In the genomic region with DNA sequence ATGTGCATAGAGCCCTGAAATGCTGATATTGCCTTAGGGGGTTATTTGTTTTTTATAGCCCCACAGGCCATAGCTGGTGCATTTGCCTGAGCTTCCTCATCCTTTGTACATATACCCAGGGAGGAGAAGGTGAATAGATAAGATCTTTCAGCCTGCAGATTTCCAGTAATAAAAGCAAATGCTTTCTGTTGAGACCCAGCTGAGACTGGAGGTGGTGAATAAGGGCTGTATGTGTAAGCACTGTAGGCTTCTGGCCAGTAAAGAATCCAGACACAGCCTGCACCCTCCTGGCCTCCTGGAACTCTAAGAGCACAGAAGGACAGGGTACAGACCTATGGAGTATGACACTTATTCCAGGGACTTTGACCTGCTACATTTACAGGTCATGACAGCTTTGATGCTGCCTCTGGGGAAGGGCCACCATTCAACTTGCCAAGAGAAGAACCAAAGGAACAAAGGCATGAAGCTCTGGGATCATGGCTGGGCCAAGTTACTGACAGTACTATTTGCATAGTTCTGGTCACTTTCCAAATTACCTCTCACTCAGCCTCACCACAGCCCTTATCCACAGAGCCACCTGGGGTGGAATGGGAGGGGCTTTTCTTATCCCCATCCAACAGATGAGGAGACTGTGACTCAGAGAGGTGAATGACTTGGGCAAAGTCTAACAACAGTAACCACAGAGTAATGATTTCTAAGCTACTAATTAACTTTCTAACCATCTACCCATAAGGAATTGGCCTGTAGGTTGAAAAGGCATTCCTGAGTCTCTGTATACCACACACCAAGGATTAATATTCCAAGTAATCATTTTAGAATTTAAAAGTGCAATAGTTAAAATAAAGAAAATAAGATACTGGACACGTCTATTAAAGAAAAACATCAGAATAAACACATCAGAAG, we compare ENCODE assay signal across 13 cellular contexts.
A peak's percentile ranks its signal among the peaks of the same experiment; 100 is the strongest.
DNase-seq lines count a peak whose midpoint lies in the region; ATAC-seq and TF ChIP-seq lines count a peak whose summit lies in the region.
"Had no signal": no experiment of that assay in that cellular context is flagged by ENCODE, and none has a peak within 500 bp of the region (broad histone marks: within the 10 kb centered on the region; RNA-seq: fewer than 3 reads in every experiment).

No MANE protein-coding gene starts in this region.

- no peaks in the 10 kb centered on the region for H3K36me3 Mint-ChIP-seq in T-helper 17 cell (ENCODE audit: low read depth)
- no peaks in the 10 kb centered on the region for H3K36me3 Mint-ChIP-seq in natural killer cell treated with Interleukin-12 subunit alpha and Interleukin-12 subunit beta and Interleukin-15 and Interleukin-18, amount 100 ng/mL, for 72 hours

- no peak overlapping the region for H3K9ac ChIP-seq in skeletal muscle satellite cell (ENCODE audit: low read depth, low read length)
- H3K9ac ChIP-seq: SK-N-SH had no signal

- H3K27me3 Mint-ChIP-seq in T-helper 17 cell = no peaks in the 10 kb centered on the region
- H3K27me3 Mint-ChIP-seq in natural killer cell treated with Interleukin-12 subunit alpha and Interleukin-12 subunit beta and Interleukin-15 and Interleukin-18, amount 100 ng/mL, for 72 hours = no peaks in the 10 kb centered on the region

- H3K9me3 ChIP-seq in skeletal muscle satellite cell (replicated peaks; ENCODE audit: low read length) = no peaks in the 10 kb centered on the region
- H3K9me3 ChIP-seq in T-helper 17 cell (ENCODE audit: control insufficient read depth, low read length, poor library complexity, severe bottlenecking) = no peaks in the 10 kb centered on the region
- H3K9me3 ChIP-seq: SK-N-SH had no signal

- TF ChIP-seq CTCF in RWPE1 (conservative IDR thresholded peaks at IDR 0.05; ENCODE audit: low read depth) (no peak), fibroblast of mammary gland (conservative IDR thresholded peaks at IDR 0.05; ENCODE audit: control insufficient read depth, insufficient read depth, low read depth, low read length) (no peak)

- H3K36me3 ChIP-seq in skeletal muscle satellite cell (ENCODE audit: insufficient read depth, low read length) = no peaks in the 10 kb centered on the region

- no peak overlapping the region for H3K27ac Mint-ChIP-seq in T-helper 17 cell
- H3K27ac Mint-ChIP-seq in natural killer cell treated with Interleukin-12 subunit alpha and Interleukin-12 subunit beta and Interleukin-15 and Interleukin-18, amount 100 ng/mL, for 72 hours = no peak overlapping the region

- H3K4me1 Mint-ChIP-seq in T-helper 17 cell = no peaks in the 10 kb centered on the region
- H3K4me1 Mint-ChIP-seq in natural killer cell treated with Interleukin-12 subunit alpha and Interleukin-12 subunit beta and Interleukin-15 and Interleukin-18, amount 100 ng/mL, for 72 hours (ENCODE audit: low read depth in 2 of 2) = no peaks in the 10 kb centered on the region

- peaks cover 13% of the 10 kb centered on the region for H3K9me3 Mint-ChIP-seq in natural killer cell treated with Interleukin-12 subunit alpha and Interleukin-12 subunit beta and Interleukin-15 and Interleukin-18, amount 100 ng/mL, for 72 hours

- CTCF ChIA-PET in RWPE1 (lab: Yijun Ruan, JAX) = interaction anchor here (0.7 kb wide), 1 partner anchor 154 kb away, joined by 3 read pairs; no protein-coding TSS in a partner anchor

- peak overlapping the region; percentile 2 for H3K4me2 ChIP-seq in skeletal muscle satellite cell (ENCODE audit: low read length)
- H3K4me2 ChIP-seq: SK-N-SH had no signal

- POLR2A ChIA-PET in RWPE1 (lab: Yijun Ruan, JAX; ENCODE audit: low non-redundant PET) = no interaction called here

- H3K4me3 ChIP-seq in fibroblast of mammary gland (ENCODE audit: control insufficient read depth, low read depth, low read length) (no peak overlapping the region), skeletal muscle satellite cell (ENCODE audit: low read length) (no peak overlapping the region)
- H3K4me3 ChIP-seq: coronary artery had no signal

- H3K27me3 ChIP-seq in skeletal muscle satellite cell (ENCODE audit: control insufficient read depth, insufficient read depth, low read length) = no peaks in the 10 kb centered on the region

- peaks cover 14% of the 10 kb centered on the region for H3K4me1 ChIP-seq in skeletal muscle satellite cell (ENCODE audit: control insufficient read depth, insufficient read depth, low read length)

- DNase-seq in RWPE1 (ENCODE audit: low spot score) (peak; percentile 81), fibroblast of mammary gland (ENCODE audit: low read depth) (peak; percentile 69), T-helper 17 cell (no peak)
- no peak for DNase-seq in natural killer cell treated with Interleukin-12 subunit alpha and Interleukin-12 subunit beta and Interleukin-15 and Interleukin-18, amount 100 ng/mL, for 72 hours (ENCODE audit: low spot score)
- DNase-seq: activated CD4-positive, alpha-beta T cell treated with anti-CD3 and anti-CD28 coated beads for 4 hours; activated gamma-delta T cell treated with Interleukin-2 at 50 U/mL for 16 hours; NCI-H446 treated with DMSO at 0.1 percent for 48 hours; SK-N-SH had no signal

- peak overlapping the region; percentile 73 for H3K27ac ChIP-seq in RWPE1
- H3K27ac ChIP-seq: coronary artery had no signal

- ATAC-seq in HG02759 (IDR thresholded peaks at IDR 0.05; ENCODE audit: unreplicated experiment) = peak; percentile 77
- no peak for ATAC-seq in GM18867 (IDR thresholded peaks at IDR 0.05; ENCODE audit: unreplicated experiment)
- ATAC-seq in T-helper 17 cell = no peak
- ATAC-seq in natural killer cell treated with Interleukin-12 subunit alpha and Interleukin-12 subunit beta and Interleukin-15 and Interleukin-18, amount 100 ng/mL, for 72 hours = no peak
- no peak for ATAC-seq in GM21723 (IDR thresholded peaks at IDR 0.05; ENCODE audit: unreplicated experiment)

- H3K4me3 Mint-ChIP-seq in T-helper 17 cell = no peak overlapping the region
- H3K4me3 Mint-ChIP-seq in natural killer cell treated with Interleukin-12 subunit alpha and Interleukin-12 subunit beta and Interleukin-15 and Interleukin-18, amount 100 ng/mL, for 72 hours = no peak overlapping the region

Comparison
In these comparisons a context has a peak if more than half of its experiments do, and no peak if none do; other contexts are left out.
1. DNase-seq: peak in RWPE1 (single experiment) and fibroblast of mammary gland (single experiment); none in T-helper 17 cell (0 of 3) and natural killer cell treated with Interleukin-12 subunit alpha and Interleukin-12 subunit beta and Interleukin-15 and Interleukin-18, amount 100 ng/mL, for 72 hours (single experiment).